Comparison of ENCODE assay signal across 27 cellular contexts in genomic region chr20:15542655-15543054, GRCh38.
"Had no signal": no experiment of that assay in that cellular context is flagged by ENCODE, and none has a peak within 500 bp of the region (broad histone marks: within the 10 kb centered on the region; RNA-seq: fewer than 3 reads in every experiment).

No MANE protein-coding gene starts in this region.

- H3K27me3 ChIP-seq: stomach, suprapubic skin, testis, thyroid gland, tibial artery, tibial nerve, transverse colon, upper lobe of left lung, upper lobe of right lung, uterus, vagina had no signal

- H3K36me3 ChIP-seq: stomach, suprapubic skin, thoracic aorta, thyroid gland, tibial artery, tibial nerve, transverse colon, upper lobe of left lung, upper lobe of right lung, uterus, vagina had no signal

- ATAC-seq: stimulated activated effector memory CD8-positive, alpha-beta T cell treated with anti-CD3 and anti-CD28 coated beads, Interleukin-12 subunit alpha, Interleukin-12 subunit beta, amount 100 ng/mL, for 72 hours; stimulated activated memory B cell treated with anti-CD40 and anti-IgM and Interleukin-4, amounts not matched to agents 10 μg/mL and 1 μg/mL and 100 μg/mL, for 72 hours; stimulated activated naive B cell treated with anti-CD40 and anti-IgM and Interleukin-4, amounts not matched to agents 10 μg/mL and 1 μg/mL and 100 μg/mL, for 72 hours; stimulated activated naive CD8-positive, alpha-beta T cell treated with anti-CD3 and anti-CD28 coated beads, Interleukin-15, amount 100 ng/mL, for 72 hours; stimulated activated naive CD8-positive, alpha-beta T cell treated with anti-CD3 and anti-CD28 coated beads, Interleukin-15, Interleukin-2, amounts not matched to agents 100 U/mL and 50 U/mL, for 24 hours; upper lobe of right lung had no signal

- FAIRE-seq: urothelium cell line had no signal

- H3K4me3 ChIP-seq: stomach, suprapubic skin, testis, thoracic aorta, thyroid gland, tibial artery, tibial nerve, transverse colon, upper lobe of left lung, upper lobe of right lung, uterus, vagina had no signal

- H3K27ac ChIP-seq: stomach, suprapubic skin, testis, thoracic aorta, thyroid gland, tibial artery, tibial nerve, transverse colon, upper lobe of left lung, upper lobe of right lung, uterus, vagina had no signal

- DNase-seq: stimulated activated CD4-positive, alpha-beta T cell treated with anti-CD3 and anti-CD28 coated beads, Interleukin-2, amount 100 ng/mL, for 48 hours; stimulated activated CD4-positive, alpha-beta T cell treated with anti-CD3 and anti-CD28 coated beads, Interleukin-4, amount 100 ng/mL, for 1 hour; stimulated activated CD4-positive, alpha-beta T cell treated with anti-CD3 and anti-CD28 coated beads, Interleukin-4, amount 100 ng/mL, for 24 hours; stimulated activated CD4-positive, alpha-beta T cell treated with anti-CD3 and anti-CD28 coated beads, Interleukin-4, amount 100 ng/mL, for 4 hours; stimulated activated CD8-positive, alpha-beta memory T cell treated with anti-CD3 and anti-CD28 coated beads, Interleukin-4, amount 100 ng/mL, for 48 hours; stimulated activated naive B cell treated with anti-CD40 and anti-IgM and Interleukin-4, amounts not matched to agents 10 μg/mL and 1 μg/mL and 100 μg/mL, for 72 hours; stimulated activated naive CD4-positive, alpha-beta T cell; stimulated activated naive CD4-positive, alpha-beta T cell treated with Interleukin-2 at 50 U/mL for 16 hours; stimulated activated naive CD8-positive, alpha-beta T cell treated with anti-CD3 and anti-CD28 coated beads, Interleukin-15, amount 100 ng/mL, for 72 hours; stimulated activated naive CD8-positive, alpha-beta T cell treated with anti-CD3 and anti-CD28 coated beads, Interleukin-15, Interleukin-2, amounts not matched to agents 100 U/mL and 50 U/mL, for 24 hours; stomach; substantia nigra; testis; thyroid gland; tibial artery; transverse colon; trophoblast cell; upper lobe of left lung; upper lobe of right lung; uterus had no signal

- H3K4me1 ChIP-seq: stomach, suprapubic skin, thyroid gland, transverse colon, upper lobe of left lung, upper lobe of right lung, uterus, vagina had no signal

- H3K9me3 ChIP-seq: stomach, suprapubic skin, testis, thoracic aorta, thyroid gland, tibial artery, tibial nerve, transverse colon, upper lobe of right lung, uterus, vagina had no signal
